Comparison of ENCODE assay signal across 1 cellular context in the genomic region with DNA sequence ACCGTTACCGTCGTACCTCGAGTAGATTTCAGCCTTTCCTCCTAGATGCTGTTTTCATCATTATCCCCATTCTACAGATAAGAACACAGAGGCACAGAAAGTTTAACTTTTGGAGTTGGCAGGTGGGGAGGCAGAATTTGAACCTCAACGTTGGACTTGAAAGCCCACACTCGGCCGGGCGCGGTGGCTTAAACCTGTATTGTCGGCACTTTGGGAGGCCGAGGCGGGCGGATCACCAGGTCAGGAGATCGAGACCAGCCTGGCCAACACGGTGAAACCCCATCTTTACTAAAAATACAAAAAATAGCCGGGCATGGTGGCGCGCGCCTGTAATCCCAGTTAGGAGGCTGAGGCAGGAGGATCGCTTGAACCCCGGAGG.
TF ChIP-seq lines count a peak whose summit lies in the region.

No MANE protein-coding gene starts in this region.

TF ChIP-seq in GM23338, 12 proteins besides CTCF, POLR2A, EP300 and RAD21 (continued from another document):
- TF ChIP-seq, protein P1, sequence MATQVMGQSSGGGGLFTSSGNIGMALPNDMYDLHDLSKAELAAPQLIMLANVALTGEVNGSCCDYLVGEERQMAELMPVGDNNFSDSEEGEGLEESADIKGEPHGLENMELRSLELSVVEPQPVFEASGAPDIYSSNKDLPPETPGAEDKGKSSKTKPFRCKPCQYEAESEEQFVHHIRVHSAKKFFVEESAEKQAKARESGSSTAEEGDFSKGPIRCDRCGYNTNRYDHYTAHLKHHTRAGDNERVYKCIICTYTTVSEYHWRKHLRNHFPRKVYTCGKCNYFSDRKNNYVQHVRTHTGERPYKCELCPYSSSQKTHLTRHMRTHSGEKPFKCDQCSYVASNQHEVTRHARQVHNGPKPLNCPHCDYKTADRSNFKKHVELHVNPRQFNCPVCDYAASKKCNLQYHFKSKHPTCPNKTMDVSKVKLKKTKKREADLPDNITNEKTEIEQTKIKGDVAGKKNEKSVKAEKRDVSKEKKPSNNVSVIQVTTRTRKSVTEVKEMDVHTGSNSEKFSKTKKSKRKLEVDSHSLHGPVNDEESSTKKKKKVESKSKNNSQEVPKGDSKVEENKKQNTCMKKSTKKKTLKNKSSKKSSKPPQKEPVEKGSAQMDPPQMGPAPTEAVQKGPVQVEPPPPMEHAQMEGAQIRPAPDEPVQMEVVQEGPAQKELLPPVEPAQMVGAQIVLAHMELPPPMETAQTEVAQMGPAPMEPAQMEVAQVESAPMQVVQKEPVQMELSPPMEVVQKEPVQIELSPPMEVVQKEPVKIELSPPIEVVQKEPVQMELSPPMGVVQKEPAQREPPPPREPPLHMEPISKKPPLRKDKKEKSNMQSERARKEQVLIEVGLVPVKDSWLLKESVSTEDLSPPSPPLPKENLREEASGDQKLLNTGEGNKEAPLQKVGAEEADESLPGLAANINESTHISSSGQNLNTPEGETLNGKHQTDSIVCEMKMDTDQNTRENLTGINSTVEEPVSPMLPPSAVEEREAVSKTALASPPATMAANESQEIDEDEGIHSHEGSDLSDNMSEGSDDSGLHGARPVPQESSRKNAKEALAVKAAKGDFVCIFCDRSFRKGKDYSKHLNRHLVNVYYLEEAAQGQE (IDR thresholded peaks at IDR 0.05; ENCODE audit: unreplicated experiment), result no peak
- TF ChIP-seq ZNF462 (CRISPR knock-in tag; IDR thresholded peaks at IDR 0.05) (no peak), STAT1 (IDR thresholded peaks at IDR 0.05; ENCODE audit: unreplicated experiment) (no peak), EZH2 (IDR thresholded peaks at IDR 0.05; ENCODE audit: low read depth, unreplicated experiment) (no peak), POLR2AphosphoS5 (IDR thresholded peaks at IDR 0.05; ENCODE audit: low read depth) (no peak), CREB1 (CRISPR knock-in tag; IDR thresholded peaks at IDR 0.05; ENCODE audit: low read depth) (no peak), ZNF331 (CRISPR knock-in tag; IDR thresholded peaks at IDR 0.05; ENCODE audit: low read depth) (no peak), JUNB (IDR thresholded peaks at IDR 0.05; ENCODE audit: unreplicated experiment) (no peak)
